Comparison of ENCODE assay signal across 17 cellular contexts in the genomic region with DNA sequence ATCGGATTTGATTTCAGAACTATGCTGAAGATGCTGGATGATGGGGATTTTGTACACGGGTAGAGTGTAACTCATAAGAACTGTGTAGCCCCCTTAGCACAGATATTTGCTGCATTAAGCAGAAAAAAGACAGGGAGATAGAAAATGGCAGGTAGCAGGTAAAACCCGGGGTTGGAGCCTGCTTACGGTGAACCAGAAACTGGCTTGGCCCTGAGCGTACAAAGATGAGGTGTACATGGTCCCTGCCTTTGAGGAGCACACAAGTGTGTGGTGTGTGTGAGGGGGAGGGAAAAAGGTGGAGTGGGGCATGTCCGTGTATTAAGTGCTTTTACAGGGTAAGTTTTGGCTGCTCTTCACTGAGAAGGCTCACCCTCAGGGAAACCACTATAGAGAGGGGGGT. TPM values are rescaled to one million over a fixed set of nuclear protein-coding genes. Genes with fewer than 3 reads are reported as not detected.
DNase-seq lines count a peak whose midpoint lies in the region; ATAC-seq, FAIRE-seq and TF ChIP-seq lines count a peak whose summit lies in the region.
"Had no signal": no experiment of that assay in that cellular context is flagged by ENCODE, and none has a peak within 500 bp of the region (broad histone marks: within the 10 kb centered on the region; RNA-seq: fewer than 3 reads in every experiment).

No MANE protein-coding gene starts in this region.

- peak overlapping the region in 1 of 3 experiments; percentile 33; a peak in 2 of 6 replicates for H3K4me3 ChIP-seq in HepG2 (replicated peaks in 1 of 3; ENCODE audit: insufficient read depth in 1 of 3, low read depth in 2 of 3, low read length in 3 of 3)
- peak overlapping the region; percentile 91 for H3K4me3 ChIP-seq in thoracic aorta
- H3K4me3 ChIP-seq in H7 (ENCODE audit: insufficient read depth, low read depth, low read length): no peak overlapping the region

- BruUV-seq in HepG2 (replicated peaks; lab: Mats Ljungman, UMichigan): no TSS peak

- 68% methylated on average over 6 of the region's 6 CpGs for WGBS in HepG2 (ENCODE audit: low lambda C conversion rate)

- no peak for TF ChIP-seq POLR2A in HepG2 (IDR thresholded peaks at IDR 0.05; ENCODE audit: insufficient read depth in 1 of 2, low read depth in 2 of 2, low read length in 2 of 2)

- H3K4me1 Mint-ChIP-seq in activated naive CD8-positive, alpha-beta T cell (ENCODE audit: low read depth): peaks cover 61% of the 10 kb centered on the region
- H3K4me1 Mint-ChIP-seq in activated naive CD8-positive, alpha-beta T cell treated with anti-CD3 and anti-CD28 coated beads for 36 hours: peaks cover 46% of the 10 kb centered on the region
- peaks cover 64% of the 10 kb centered on the region for H3K4me1 Mint-ChIP-seq in activated T-helper 1 cell treated with anti-CD3 and anti-CD28 coated beads, Interleukin-12 subunit alpha, Interleukin-12 subunit beta, Interleukin-2, Interleukin-4 antibody, amounts not matched to agents 30 ng/mL and 10 ng/mL and 1 ng/mL, durations not matched to agents 14 hours and 24 hours and 36 hours (ENCODE audit: low read depth)

- H3K36me3 ChIP-seq in HepG2 (replicated peaks in 1 of 2; ENCODE audit: control insufficient read depth in 1 of 2, insufficient read depth in 2 of 2, low read length in 2 of 2) (peaks cover 0 to 1% of the 10 kb centered on the region in 2 experiments; a peak in 2 of 5 replicates), thoracic aorta (no peaks in the 10 kb centered on the region), H7 (replicated peaks; ENCODE audit: control insufficient read depth, insufficient read depth, low read length) (no peaks in the 10 kb centered on the region)
- H3K36me3 ChIP-seq: neutrophil, WERI-Rb-1 had no signal

- TF ChIP-seq CTCF in HepG2 (CRISPR knock-in tag; IDR thresholded peaks at IDR 0.05) (no peak), thoracic aorta (IDR thresholded peaks at IDR 0.05) (no peak)

- no peak overlapping the region for H3K9ac ChIP-seq in HepG2 (ENCODE audit: insufficient read depth, low read depth, low read length)

- H3K79me2 ChIP-seq in HepG2 (ENCODE audit: insufficient read depth, low read length): peaks cover 85% of the 10 kb centered on the region

- peak overlapping the region; percentile 37 for H3K27ac ChIP-seq in HepG2 (ENCODE audit: extremely low read length, insufficient read depth, low read length)
- H3K27ac ChIP-seq in thoracic aorta: peak overlapping the region; percentile 97 to 100
- H3K27ac ChIP-seq: neutrophil, WERI-Rb-1 had no signal

- CTCF ChIA-PET in HepG2 (lab: Yijun Ruan, JAX; ENCODE audit: low intra/inter-chr PET ratio, low total read pairs): interaction anchor here (1.2 kb wide), 1 partner anchor 417 kb away, joined by 3 read pairs; no protein-coding TSS in a partner anchor

- peaks cover 4% of the 10 kb centered on the region; the same call in 1 of the 2 replicates for H4K20me1 ChIP-seq in HepG2 (ENCODE audit: insufficient read depth, low read length)

- POLR2A ChIA-PET in HepG2 (lab: Yijun Ruan, JAX): interaction anchor here (0.8 to 1.3 kb wide), 5 partner anchors 10 to 412 kb away, joined by 3 to 6 read pairs (median 4); no protein-coding TSS in a partner anchor

- H3K4me2 ChIP-seq in HepG2 (ENCODE audit: low read depth, low read length): peak overlapping the region; percentile 69

- H3K36me3 Mint-ChIP-seq in activated naive CD8-positive, alpha-beta T cell: peaks cover 11% of the 10 kb centered on the region
- H3K36me3 Mint-ChIP-seq in activated naive CD8-positive, alpha-beta T cell treated with anti-CD3 and anti-CD28 coated beads for 36 hours: peaks cover 10% of the 10 kb centered on the region
- peaks cover 30% of the 10 kb centered on the region for H3K36me3 Mint-ChIP-seq in activated T-helper 1 cell treated with anti-CD3 and anti-CD28 coated beads, Interleukin-12 subunit alpha, Interleukin-12 subunit beta, Interleukin-2, Interleukin-4 antibody, amounts not matched to agents 30 ng/mL and 10 ng/mL and 1 ng/mL, durations not matched to agents 14 hours and 24 hours and 36 hours (ENCODE audit: low read depth)

- no peaks in the 10 kb centered on the region for H3K27me3 ChIP-seq in HepG2 (ENCODE audit: control insufficient read depth in 1 of 2, insufficient read depth in 2 of 2, low read length in 2 of 2)
- no peaks in the 10 kb centered on the region for H3K27me3 ChIP-seq in thoracic aorta (replicated peaks; ENCODE audit: insufficient read depth)
- H3K27me3 ChIP-seq in H7 (ENCODE audit: control insufficient read depth, insufficient read depth, low read length): no peaks in the 10 kb centered on the region
- H3K27me3 ChIP-seq: neutrophil had no signal

- FAIRE-seq in HepG2 (lab: Jason Lieb, UNC): no peak
- FAIRE-seq: bronchial epithelial cell, endothelial cell of umbilical vein, GM12891, HTR-8/SVneo had no signal

- in situ Hi-C loops in HepG2 (cut with HindIII; ENCODE audit: extremely low pct_ligation_motif_present, low pct_unique_long_range_greater_than_20kb): loop anchor here (5.0 kb wide), 1 partner anchor 415 kb away; no protein-coding TSS in a partner anchor

- H3K9me3 Mint-ChIP-seq in activated naive CD8-positive, alpha-beta T cell (ENCODE audit: low read depth): no peaks in the 10 kb centered on the region
- H3K9me3 Mint-ChIP-seq in activated naive CD8-positive, alpha-beta T cell treated with anti-CD3 and anti-CD28 coated beads for 36 hours: no peaks in the 10 kb centered on the region
- peaks cover 6% of the 10 kb centered on the region for H3K9me3 Mint-ChIP-seq in activated T-helper 1 cell treated with anti-CD3 and anti-CD28 coated beads, Interleukin-12 subunit alpha, Interleukin-12 subunit beta, Interleukin-2, Interleukin-4 antibody, amounts not matched to agents 30 ng/mL and 10 ng/mL and 1 ng/mL, durations not matched to agents 14 hours and 24 hours and 36 hours

- DNase-seq in activated naive CD8-positive, alpha-beta T cell treated with anti-CD3 and anti-CD28 coated beads for 36 hours: no peak
- no peak for DNase-seq in activated T-helper 1 cell treated with anti-CD3 and anti-CD28 coated beads, Interleukin-12 subunit alpha, Interleukin-12 subunit beta, Interleukin-2, Interleukin-4 antibody, amounts not matched to agents 30 ng/mL and 10 ng/mL and 1 ng/mL, durations not matched to agents 14 hours and 24 hours and 36 hours (ENCODE audit: low spot score)
- DNase-seq in HepG2 (ENCODE audit: low spot score) (no peak), thoracic aorta (ENCODE audit: low spot score) (no peak), sciatic nerve (ENCODE audit: low spot score) (no peak), H7 (no peak), NCI-H2081 (lab: John Stamatoyannopoulos, UW) (no peak)
- DNase-seq: AML-193, EL, MV-4-11, WERI-Rb-1 had no signal

- ATAC-seq in HepG2: no peak
- ATAC-seq in thoracic aorta (ENCODE audit: insufficient number of reproducible peaks, low FRiP score, low read depth): no peak
- ATAC-seq in sciatic nerve: no peak

- peaks cover 90% of the 10 kb centered on the region for H3K4me1 ChIP-seq in HepG2 (ENCODE audit: insufficient read depth, low read length)
- peaks cover 49 to 76% of the 10 kb centered on the region in 2 donors for H3K4me1 ChIP-seq in thoracic aorta (ENCODE audit: control insufficient read depth in 1 of 2, low read depth in 2 of 2)

- intact Hi-C loops in activated T-helper 1 cell treated with anti-CD3 and anti-CD28 coated beads, Interleukin-12 subunit alpha, Interleukin-12 subunit beta, Interleukin-2, Interleukin-4 antibody, amounts not matched to agents 30 ng/mL and 10 ng/mL and 1 ng/mL, durations not matched to agents 14 hours and 24 hours and 36 hours (cut with micrococcal nuclease): loop anchor here (5.0 to 10.0 kb wide), 2 partner anchors 245 to 427 kb away; no protein-coding TSS in a partner anchor
- intact Hi-C loops in HepG2 (cut with micrococcal nuclease; ENCODE audit: unreplicated experiment): loop anchor here (2.0 to 5.0 kb wide), 2 partner anchors 13 to 50 kb away; no protein-coding TSS in a partner anchor
- intact Hi-C loops in sciatic nerve (cut with DNase I): no loop called here

- no peak overlapping the region for H3K4me3 Mint-ChIP-seq in activated naive CD8-positive, alpha-beta T cell
- H3K4me3 Mint-ChIP-seq in activated naive CD8-positive, alpha-beta T cell treated with anti-CD3 and anti-CD28 coated beads for 36 hours: no peak overlapping the region
- no peak overlapping the region for H3K4me3 Mint-ChIP-seq in activated T-helper 1 cell treated with anti-CD3 and anti-CD28 coated beads, Interleukin-12 subunit alpha, Interleukin-12 subunit beta, Interleukin-2, Interleukin-4 antibody, amounts not matched to agents 30 ng/mL and 10 ng/mL and 1 ng/mL, durations not matched to agents 14 hours and 24 hours and 36 hours

- TF ChIP-seq EP300 in HepG2 (IDR thresholded peaks at IDR 0.05; ENCODE audit: low read depth in 2 of 2, low read length in 2 of 2): no peak
- TF ChIP-seq EP300 in HepG2 (CRISPR knock-in tag; IDR thresholded peaks at IDR 0.05; ENCODE audit: borderline replicate concordance): no peak

- no peaks in the 10 kb centered on the region for H3K9me3 ChIP-seq in HepG2 (ENCODE audit: low read length)
- H3K9me3 ChIP-seq in thoracic aorta: no peaks in the 10 kb centered on the region
- H3K9me3 ChIP-seq: neutrophil had no signal

- TF ChIP-seq RAD21 in HepG2 (CRISPR knock-in tag; IDR thresholded peaks at IDR 0.05): no peak

- H3K27ac Mint-ChIP-seq in activated naive CD8-positive, alpha-beta T cell: peak overlapping the region; percentile 17
- H3K27ac Mint-ChIP-seq in activated naive CD8-positive, alpha-beta T cell treated with anti-CD3 and anti-CD28 coated beads for 36 hours: no peak overlapping the region
- H3K27ac Mint-ChIP-seq in activated T-helper 1 cell treated with anti-CD3 and anti-CD28 coated beads, Interleukin-12 subunit alpha, Interleukin-12 subunit beta, Interleukin-2, Interleukin-4 antibody, amounts not matched to agents 30 ng/mL and 10 ng/mL and 1 ng/mL, durations not matched to agents 14 hours and 24 hours and 36 hours: peak overlapping the region; percentile 47

- no peak overlapping the region for H2AFZ ChIP-seq in HepG2 (ENCODE audit: low read length)

- no peaks in the 10 kb centered on the region for H3K27me3 Mint-ChIP-seq in activated naive CD8-positive, alpha-beta T cell
- H3K27me3 Mint-ChIP-seq in activated naive CD8-positive, alpha-beta T cell treated with anti-CD3 and anti-CD28 coated beads for 36 hours: peaks cover 4% of the 10 kb centered on the region
- no peaks in the 10 kb centered on the region for H3K27me3 Mint-ChIP-seq in activated T-helper 1 cell treated with anti-CD3 and anti-CD28 coated beads, Interleukin-12 subunit alpha, Interleukin-12 subunit beta, Interleukin-2, Interleukin-4 antibody, amounts not matched to agents 30 ng/mL and 10 ng/mL and 1 ng/mL, durations not matched to agents 14 hours and 24 hours and 36 hours (ENCODE audit: insufficient read depth)

RNA-seq across cellular contexts. Expression of a gene that starts 3.5 kb away (rescaled TPM):
- 10 to 100 TPM; 15.0 to 15.3 TPM for total RNA-seq in activated naive CD8-positive, alpha-beta T cell treated with anti-CD3 and anti-CD28 coated beads for 36 hours
- 38.2 and 46.4 TPM in 2 replicates for total RNA-seq in activated T-helper 1 cell treated with anti-CD3 and anti-CD28 coated beads, Interleukin-12 subunit alpha, Interleukin-12 subunit beta, Interleukin-2, Interleukin-4 antibody, amounts not matched to agents 30 ng/mL and 10 ng/mL and 1 ng/mL, durations not matched to agents 14 hours and 24 hours and 36 hours
- total RNA-seq in HepG2 (2016; rRNA removed; fragmentation: Illumina TruSeq; extraction: Trizol): 29.9 and 41.6 TPM in 2 replicates
- 20.1 and 20.2 TPM in 2 replicates for total RNA-seq in HepG2 (2016; cell fraction: cytosol; rRNA removed; fragmentation: Illumina TruSeq; extraction: Trizol; ENCODE audit: low read depth)
- total RNA-seq in HepG2 (2016; cell fraction: insoluble cytoplasmic fraction; rRNA removed; fragmentation: Illumina TruSeq; extraction: Trizol): 30.3 and 35.3 TPM in 2 replicates
- 13.3 and 13.4 TPM in 2 replicates for total RNA-seq in HepG2 (2016; cell fraction: membrane; rRNA removed; fragmentation: Illumina TruSeq; extraction: Trizol)
- 76.6 and 77.0 TPM in 2 replicates for total RNA-seq in HepG2 (2016; cell fraction: nucleus; rRNA removed; fragmentation: Illumina TruSeq; extraction: Trizol)
- 16.7 and 19.2 TPM in 2 replicates for polyA plus RNA-seq in HepG2 (2011; rRNA removed)
- 7.7 and 13.4 TPM in 2 replicates for polyA plus RNA-seq in HepG2 (2011; cell fraction: cytosol; rRNA removed)
- 34.6 and 62.8 TPM in 2 replicates for polyA plus RNA-seq in HepG2 (2011; cell fraction: nucleus; rRNA removed)
- 12.1 and 15.6 TPM in 2 replicates for polyA plus RNA-seq in HepG2 (2012)
- polyA plus RNA-seq in HepG2 (2016; cell fraction: cytosol; fragmentation: Illumina TruSeq; extraction: Trizol; ENCODE audit: low read depth): 1.5 TPM in 2 replicates
- 13.0 and 13.3 TPM in 2 replicates for polyA plus RNA-seq in HepG2 (2016; cell fraction: insoluble cytoplasmic fraction; fragmentation: Illumina TruSeq; extraction: Trizol; ENCODE audit: low read depth)
- 2.0 and 2.4 TPM in 2 replicates for polyA plus RNA-seq in HepG2 (2016; cell fraction: membrane; fragmentation: Illumina TruSeq; extraction: Trizol; ENCODE audit: low read depth)
- polyA plus RNA-seq in HepG2 (2016; cell fraction: nucleus; fragmentation: Illumina TruSeq; extraction: Trizol; ENCODE audit: insufficient read depth, low read depth): 12.5 and 14.2 TPM in 2 replicates
- 288 and 335 TPM in 2 replicates for polyA minus RNA-seq in HepG2 (2011; rRNA and poly(A)+ RNA removed; ENCODE audit: low replicate concordance)
- polyA minus RNA-seq in HepG2 (2011; cell fraction: cytosol; rRNA and poly(A)+ RNA removed): 45.9 and 54.2 TPM in 2 replicates
- 159 and 195 TPM in 2 replicates for polyA minus RNA-seq in HepG2 (2011; cell fraction: nucleus; rRNA and poly(A)+ RNA removed)
- total RNA-seq in thoracic aorta: 1,000 to 10,000 TPM; 1,568 to 1,607 TPM
- 231 TPM for total RNA-seq in sciatic nerve
- total RNA-seq in H7 (2014; rRNA removed; shearing (Covaris generic)): 14.5 and 18.8 TPM in 2 replicates
